In the genomic region with DNA sequence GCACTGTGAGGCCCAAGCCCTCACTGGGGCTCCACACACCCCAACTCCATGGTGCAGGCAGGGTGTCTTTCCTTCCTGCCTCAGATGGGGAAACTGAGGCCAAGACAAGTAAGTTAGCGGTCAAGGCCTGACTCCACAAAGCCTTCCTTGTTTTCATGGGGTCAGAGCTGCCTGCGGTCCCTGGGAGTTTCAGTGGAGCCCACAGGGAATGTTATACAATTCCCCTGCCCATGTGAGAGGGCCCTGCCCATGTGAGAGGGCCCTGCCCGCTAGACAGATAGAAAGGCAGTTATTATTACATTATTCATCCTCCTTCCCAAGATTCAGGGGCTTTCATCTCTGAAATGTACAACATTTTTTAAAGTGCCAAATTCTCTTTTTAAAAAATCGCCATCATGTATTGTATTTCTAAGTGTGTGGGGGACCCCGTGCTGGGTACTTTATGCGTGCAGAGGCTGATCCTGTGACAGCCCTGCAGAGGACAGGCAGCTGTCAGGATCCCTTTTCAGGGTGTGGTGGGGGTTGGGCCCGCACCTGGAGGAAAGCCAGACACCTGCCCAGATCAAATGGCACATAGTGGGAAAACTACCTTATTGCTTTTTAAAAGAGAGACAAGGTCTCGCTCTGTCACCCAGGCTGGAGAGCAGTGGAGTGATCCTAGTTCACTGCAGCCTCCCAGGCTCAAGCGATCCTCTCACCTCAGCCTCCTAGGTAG, we compare ENCODE assay signal across 19 cellular contexts. TPM values are rescaled to one million over a fixed set of nuclear protein-coding genes. Genes with fewer than 3 reads are reported as not detected.
DNase-seq lines count a peak whose midpoint lies in the region; TF ChIP-seq lines count a peak whose summit lies in the region.
"Had no signal": no experiment of that assay in that cellular context is flagged by ENCODE, and none has a peak within 500 bp of the region (broad histone marks: within the 10 kb centered on the region; RNA-seq: fewer than 3 reads in every experiment).

No MANE protein-coding gene starts in this region.

- TF ChIP-seq EP300 in esophagus muscularis mucosa (IDR thresholded peaks at IDR 0.05): no peak

- H3K36me3 ChIP-seq in esophagus muscularis mucosa: no peaks in the 10 kb centered on the region
- H3K36me3 ChIP-seq: Peyer's patch, spleen, WERI-Rb-1 had no signal

- DNase-seq in NCI-H1105 (lab: John Stamatoyannopoulos, UW) (peak; percentile 30), NCI-H2029 treated with DMSO at 0.1 percent for 48 hours (lab: John Stamatoyannopoulos, UW) (peak; percentile 42), NCI-H748 (lab: John Stamatoyannopoulos, UW; ENCODE audit: unreplicated experiment) (peak; percentile 80), mesenteric fat pad (ENCODE audit: low spot score) (peak; percentile 62), esophagus muscularis mucosa (ENCODE audit: extremely low spot score) (no peak), NCI-H2227 treated with DMSO at 0.1 percent for 48 hours (lab: John Stamatoyannopoulos, UW) (no peak), cerebellar nuclear complex (lab: John Stamatoyannopoulos, UW) (no peak)
- DNase-seq: activated naive CD4-positive, alpha-beta T cell; amygdala; foreskin keratinocyte; hippocampal formation; NCI-H1436; nucleus accumbens; spleen; stimulated activated CD4-positive, alpha-beta T cell treated with anti-CD3 and anti-CD28 coated beads, Interleukin-4, amount 100 ng/mL, for 24 hours; WERI-Rb-1 had no signal

- H3K4me1 ChIP-seq in esophagus muscularis mucosa: no peaks in the 10 kb centered on the region
- H3K4me1 ChIP-seq: foreskin keratinocyte, Peyer's patch had no signal

- intact Hi-C loops in esophagus muscularis mucosa (cut with DNase I): no loop called here

- TF ChIP-seq CTCF in esophagus muscularis mucosa (IDR thresholded peaks at IDR 0.05): no peak

- H3K27ac ChIP-seq in esophagus muscularis mucosa (replicated peaks in 1 of 4): no peak overlapping the region
- H3K27ac ChIP-seq: dorsolateral prefrontal cortex, epithelial cell of prostate, foreskin keratinocyte, Peyer's patch, spleen, WERI-Rb-1 had no signal

- H3K9me3 ChIP-seq in esophagus muscularis mucosa: no peaks in the 10 kb centered on the region
- H3K9me3 ChIP-seq: Peyer's patch, spleen had no signal

- TF ChIP-seq POLR2A in esophagus muscularis mucosa (IDR thresholded peaks at IDR 0.05; ENCODE audit: low read depth): no peak

- 91% methylated on average over 8 of the region's 9 CpGs for WGBS in esophagus muscularis mucosa

- H3K4me3 ChIP-seq in esophagus muscularis mucosa: no peak overlapping the region
- H3K4me3 ChIP-seq: dorsolateral prefrontal cortex, Peyer's patch, spleen had no signal

- no peaks in the 10 kb centered on the region for H3K27me3 ChIP-seq in esophagus muscularis mucosa
- H3K27me3 ChIP-seq: dorsolateral prefrontal cortex, foreskin keratinocyte, Peyer's patch, spleen had no signal

RNA-seq across cellular contexts. Expression of a gene that starts 23.4 kb away (rescaled TPM):
- total RNA-seq in mesenteric fat pad: 5.3 TPM
- 1 to 10 TPM; 1.1 to 2.1 (median 1.8) TPM for total RNA-seq in esophagus muscularis mucosa

Comparison
In these comparisons a context has a peak if more than half of its experiments do, and no peak if none do; other contexts are left out.
1. DNase-seq: peak in NCI-H1105 (single experiment), NCI-H2029 treated with DMSO at 0.1 percent for 48 hours (single experiment), NCI-H748 (single experiment) and mesenteric fat pad (single experiment); none in esophagus muscularis mucosa (single experiment), NCI-H2227 treated with DMSO at 0.1 percent for 48 hours (single experiment) and cerebellar nuclear complex (0 of 2).